38 cellular contexts compared by ENCODE assay signal in the genomic region with DNA sequence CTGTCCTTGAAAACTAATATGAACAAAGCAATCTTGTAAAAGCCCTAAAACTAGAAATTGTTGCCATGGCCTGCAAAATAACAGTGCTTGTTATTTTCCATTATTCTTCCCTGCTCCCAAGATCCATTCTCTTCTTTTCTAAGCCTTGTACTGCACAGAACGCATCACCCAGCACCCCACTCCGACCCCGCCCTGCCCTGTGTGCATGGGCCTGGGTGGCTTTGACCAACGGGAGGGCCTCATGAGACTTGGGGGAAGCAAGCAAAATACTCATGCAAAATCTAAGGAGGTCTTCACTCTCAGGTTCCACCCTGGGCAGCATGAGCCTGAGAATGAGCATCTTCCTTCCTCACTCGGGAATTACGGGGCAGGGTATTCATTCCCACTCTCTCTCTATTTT. TPM values are rescaled to one million over a fixed set of nuclear protein-coding genes. Genes with fewer than 3 reads are reported as not detected.
"Had no signal": no experiment of that assay in that cellular context is flagged by ENCODE, and none has a peak within 500 bp of the region (broad histone marks: within the 10 kb centered on the region; RNA-seq: fewer than 3 reads in every experiment).

No MANE protein-coding gene starts in this region.

- H3K27ac ChIP-seq: KMS-11 had no signal

- DNase-seq: Karpas-422, Kasumi-1, MG63, MM.1S, MV-4-11, NCI-H1048, NCI-H1092, NCI-H1092 treated with DMSO at 0.1 percent for 48 hours, NCI-H1105, NCI-H1105 treated with DMSO at 0.1 percent for 48 hours, NCI-H1417, NCI-H1417 treated with DMSO at 0.1 percent for 48 hours, NCI-H1436, NCI-H1436 treated with DMSO at 0.1 percent for 48 hours, NCI-H146, NCI-H1694, NCI-H1694 treated with DMSO at 0.1 percent for 48 hours, NCI-H187, NCI-H187 treated with DMSO at 0.1 percent for 48 hours, NCI-H1930, NCI-H2029, NCI-H2029 treated with DMSO at 0.1 percent for 48 hours, NCI-H2081, NCI-H2081 treated with DMSO at 0.1 percent for 48 hours, NCI-H2107, NCI-H2171, NCI-H2171 treated with DMSO at 0.1 percent for 48 hours, NCI-H2227 treated with DMSO at 0.1 percent for 48 hours, NCI-H226, NCI-H345, NCI-H446, NCI-H446 treated with DMSO at 0.1 percent for 48 hours, NCI-H510A had no signal

- H3K4me2 ChIP-seq: KMS-11 had no signal

- H3K4me3 ChIP-seq: MG63 had no signal

- H3K36me3 ChIP-seq: MG63 had no signal

- H3K9me3 ChIP-seq: MG63 had no signal

RNA-seq across cellular contexts. Expression of a gene that starts 32.4 kb away (rescaled TPM):
- total RNA-seq: LHCN-M2, M059J, MCF 10A, NCI-H460 had no signal
